ENCODE assay signal across 22 cellular contexts in genomic region chr9:25003686-25004085, GRCh38.
DNase-seq lines count a peak whose midpoint lies in the region; ATAC-seq and TF ChIP-seq lines count a peak whose summit lies in the region.
"Had no signal": no experiment of that assay in that cellular context is flagged by ENCODE, and none has a peak within 500 bp of the region (broad histone marks: within the 10 kb centered on the region; RNA-seq: fewer than 3 reads in every experiment).

No MANE protein-coding gene starts in this region.

- H3K9me3 ChIP-seq in left ventricle myocardium inferior (replicated peaks) (peaks cover 6% of the 10 kb centered on the region), NT2/D1 (ENCODE audit: insufficient read depth, low read length) (no peaks in the 10 kb centered on the region), hepatocyte (ENCODE audit: low read depth) (no peaks in the 10 kb centered on the region), testis (no peaks in the 10 kb centered on the region)
- H3K9me3 ChIP-seq: esophagus muscularis mucosa, ovary, uterus had no signal

- no peak overlapping the region for H3K4me3 ChIP-seq in left ventricle myocardium inferior
- no peak overlapping the region for H3K4me3 ChIP-seq in NT2/D1 (ENCODE audit: insufficient read length, low read depth)
- H3K4me3 ChIP-seq in hepatocyte, result no peak overlapping the region
- peak overlapping the region in 1 of 2 donors; percentile 6 for H3K4me3 ChIP-seq in testis
- H3K4me3 ChIP-seq: esophagus muscularis mucosa, ovary, uterus had no signal

- H4K20me1 ChIP-seq in hepatocyte (ENCODE audit: insufficient read depth, poor library complexity, severe bottlenecking), result no peaks in the 10 kb centered on the region

- ATAC-seq in Right ventricle myocardium superior (ENCODE audit: poor library complexity), result no peak
- ATAC-seq: activated CD4-positive, CD25-positive, alpha-beta regulatory T cell treated with anti-CD3 and anti-CD28 coated beads, Interleukin-2, amount 50 U/mL, for 24 hours; CD8-positive, alpha-beta T cell; left colon had no signal

- intact Hi-C loops in Right ventricle myocardium superior (cut with DNase I), result no loop called here
- intact Hi-C loops in left ventricle myocardium inferior (cut with micrococcal nuclease), result no loop called here
- intact Hi-C loops in testis (cut with DNase I; ENCODE audit: low total_unique reads), result no loop called here

- H3K4me1 ChIP-seq in left ventricle myocardium inferior (no peaks in the 10 kb centered on the region), NT2/D1 (ENCODE audit: insufficient read depth, insufficient read length) (peaks cover 4% of the 10 kb centered on the region), hepatocyte (ENCODE audit: insufficient read depth) (no peaks in the 10 kb centered on the region), testis (no peaks in the 10 kb centered on the region)
- H3K4me1 ChIP-seq: esophagus muscularis mucosa, uterus had no signal

- H3K9me2 ChIP-seq in hepatocyte (replicated peaks; ENCODE audit: insufficient read depth), result no peaks in the 10 kb centered on the region

- no peak overlapping the region for H3K9ac ChIP-seq in NT2/D1 (ENCODE audit: insufficient read length, low read depth)

- no peak overlapping the region for H2AFZ ChIP-seq in hepatocyte

- no peak overlapping the region for H3K4me2 ChIP-seq in hepatocyte

- H3K79me2 ChIP-seq in hepatocyte, result no peaks in the 10 kb centered on the region

- 56% methylated on average over 10 of the region's 10 CpGs for WGBS in hepatocyte (ENCODE audit: low lambda C conversion rate, missing lambda C conversion rate)
- WGBS in testis, 2 donors, result 36 to 53% methylated on average over 8 to 10 of the region's 10 CpGs

- DNase-seq in Right ventricle myocardium superior, result peak; percentile 30
- DNase-seq in left ventricle myocardium inferior, result no peak
- DNase-seq in NT2/D1 (ENCODE audit: low read depth, low spot score), result peak; percentile 16
- DNase-seq in hepatocyte (ENCODE audit: low spot score), result peak; percentile 8
- peak; percentile 38 for DNase-seq in testis
- no peak for DNase-seq in hypothalamus (lab: John Stamatoyannopoulos, UW)
- DNase-seq in GM03348 (ENCODE audit: low spot score), result no peak
- DNase-seq in medulla oblongata (ENCODE audit: extremely low spot score), result no peak
- DNase-seq: ACHN; CD8-positive, alpha-beta T cell; head of caudate nucleus; Karpas-422; left colon; NCI-H2107; NCI-H69; ovary; small intestine; stimulated activated naive CD4-positive, alpha-beta T cell treated with Interleukin-2 at 50 U/mL for 16 hours had no signal

- H3K27me3 ChIP-seq in left ventricle myocardium inferior (ENCODE audit: low read depth) (no peaks in the 10 kb centered on the region), NT2/D1 (ENCODE audit: insufficient read depth, insufficient read length) (no peaks in the 10 kb centered on the region), hepatocyte (no peaks in the 10 kb centered on the region), testis (no peaks in the 10 kb centered on the region)
- H3K27me3 ChIP-seq: esophagus muscularis mucosa, ovary, uterus had no signal

- no peak for TF ChIP-seq POLR2A in testis (IDR thresholded peaks at IDR 0.05)

- H3K36me3 ChIP-seq in left ventricle myocardium inferior (no peaks in the 10 kb centered on the region), NT2/D1 (ENCODE audit: insufficient read depth, insufficient read length, low read length) (no peaks in the 10 kb centered on the region), hepatocyte (replicated peaks; ENCODE audit: insufficient read depth, low read depth) (no peaks in the 10 kb centered on the region), testis (ENCODE audit: low read depth, missing control alignments) (no peaks in the 10 kb centered on the region)
- H3K36me3 ChIP-seq: esophagus muscularis mucosa, ovary, uterus had no signal

- TF ChIP-seq CTCF in left ventricle myocardium inferior (IDR thresholded peaks at IDR 0.05; ENCODE audit: borderline replicate concordance) (no peak), hepatocyte (IDR thresholded peaks at IDR 0.05; ENCODE audit: poor library complexity) (no peak), testis (IDR thresholded peaks at IDR 0.05) (peak in 1 of 3 experiments; percentile 13)

- H3K27ac ChIP-seq in left ventricle myocardium inferior (replicated peaks), result no peak overlapping the region
- H3K27ac ChIP-seq in hepatocyte, result no peak overlapping the region
- no peak overlapping the region for H3K27ac ChIP-seq in testis
- H3K27ac ChIP-seq: esophagus muscularis mucosa, HL-60, ovary, uterus had no signal

Comparison
In these comparisons a context has a peak if more than half of its experiments do, and no peak if none do; other contexts are left out.
1. DNase-seq: peak in Right ventricle myocardium superior (single experiment), NT2/D1 (single experiment), hepatocyte (single experiment) and testis (single experiment); none in left ventricle myocardium inferior (single experiment), hypothalamus (0 of 51), GM03348 (single experiment) and medulla oblongata (single experiment).